In the genomic region with DNA sequence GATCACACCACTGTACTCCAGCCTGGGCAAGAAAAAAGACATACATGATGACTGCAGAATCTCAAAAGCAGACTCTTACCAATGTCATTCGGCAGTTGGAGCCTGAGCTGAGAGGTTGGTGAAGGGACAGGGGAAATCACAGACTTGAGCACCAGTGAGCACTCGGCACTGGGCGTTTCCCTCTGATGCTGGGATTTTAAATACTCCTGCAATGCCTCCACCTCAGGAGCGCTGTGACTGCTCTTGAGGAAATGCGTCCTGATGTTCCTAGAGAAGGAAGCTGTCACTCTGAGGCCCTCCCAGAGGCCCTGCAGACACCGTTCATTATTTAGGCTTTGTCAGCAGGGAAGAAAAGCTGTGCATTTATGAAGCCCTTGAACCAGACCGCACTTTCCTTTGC, we compare ENCODE assay signal across 29 cellular contexts. TPM values are rescaled to one million over a fixed set of nuclear protein-coding genes. Genes with fewer than 3 reads are reported as not detected.
"Had no signal": no experiment of that assay in that cellular context is flagged by ENCODE, and none has a peak within 500 bp of the region (broad histone marks: within the 10 kb centered on the region; RNA-seq: fewer than 3 reads in every experiment).

No MANE protein-coding gene starts in this region.

- H3K4me3 ChIP-seq: colonic mucosa, gastroesophageal sphincter, heart left ventricle, hepatocyte, lung, pancreas, right lobe of liver, suprapubic skin, transverse colon, vagina had no signal

- H3K27ac Mint-ChIP-seq: dendritic cell treated with granulocyte-macrophage colony-stimulating factor and Interleukin-4, amounts not matched to agents 40 ng/mL and 50 ng/mL, for 4 days; endodermal cell; memory B cell; natural killer cell had no signal

- H2AFZ ChIP-seq: hepatocyte had no signal

- ATAC-seq: esophagus mucosa; foreskin keratinocyte; gastroesophageal sphincter; heart left ventricle; left ventricle myocardium superior; natural killer cell; pancreas; right lobe of liver; stimulated activated naive CD8-positive, alpha-beta T cell treated with anti-CD3 and anti-CD28 coated beads, Interleukin-15, amount 100 ng/mL, for 72 hours had no signal

- H3K4me3 Mint-ChIP-seq: dendritic cell treated with granulocyte-macrophage colony-stimulating factor and Interleukin-4, amounts not matched to agents 40 ng/mL and 50 ng/mL, for 4 days; endodermal cell; memory B cell; natural killer cell; neural crest cell; stimulated activated naive CD8-positive, alpha-beta T cell treated with anti-CD3 and anti-CD28 coated beads, Interleukin-15, amount 100 ng/mL, for 72 hours had no signal

- H3K79me2 ChIP-seq: hepatocyte had no signal

- H3K27me3 Mint-ChIP-seq: dendritic cell treated with granulocyte-macrophage colony-stimulating factor and Interleukin-4, amounts not matched to agents 40 ng/mL and 50 ng/mL, for 4 days; memory B cell; stimulated activated naive CD8-positive, alpha-beta T cell treated with anti-CD3 and anti-CD28 coated beads, Interleukin-15, amount 100 ng/mL, for 72 hours had no signal

- H3K4me1 Mint-ChIP-seq: endodermal cell; memory B cell; natural killer cell; stimulated activated naive CD8-positive, alpha-beta T cell treated with anti-CD3 and anti-CD28 coated beads, Interleukin-15, amount 100 ng/mL, for 72 hours had no signal

- H3K9me3 ChIP-seq: colonic mucosa, neutrophil, pancreas, right lobe of liver, suprapubic skin, transverse colon, vagina had no signal

- DNase-seq: colonic mucosa; effector CD8-positive, alpha-beta T cell; endodermal cell; foreskin keratinocyte; heart left ventricle; left ventricle myocardium superior; natural killer cell; pancreas; right lobe of liver; small intestine; stimulated activated CD4-positive, alpha-beta T cell treated with anti-CD3 and anti-CD28 coated beads, Interleukin-15, amount 100 ng/mL, for 24 hours; stimulated activated CD4-positive, alpha-beta T cell treated with anti-CD3 and anti-CD28 coated beads, Interleukin-2, amount 100 ng/mL, for 48 hours; stimulated activated CD8-positive, alpha-beta memory T cell treated with anti-CD3 and anti-CD28 coated beads, Interleukin-4, amount 100 ng/mL, for 48 hours; stimulated activated naive CD4-positive, alpha-beta T cell; stimulated activated naive CD8-positive, alpha-beta T cell treated with anti-CD3 and anti-CD28 coated beads, Interleukin-15, amount 100 ng/mL, for 72 hours; transverse colon had no signal

- H3K4me2 ChIP-seq: hepatocyte had no signal

- H3K27ac ChIP-seq: colonic mucosa, epithelial cell of prostate, foreskin keratinocyte, gastroesophageal sphincter, heart left ventricle, hepatocyte, neutrophil, pancreas, right lobe of liver, suprapubic skin, transverse colon, vagina had no signal

- H3K9me3 Mint-ChIP-seq: dendritic cell treated with granulocyte-macrophage colony-stimulating factor and Interleukin-4, amounts not matched to agents 40 ng/mL and 50 ng/mL, for 4 days; natural killer cell; neural crest cell had no signal

- H3K4me1 ChIP-seq: colonic mucosa, foreskin keratinocyte, gastroesophageal sphincter, pancreas, right lobe of liver, suprapubic skin, transverse colon, vagina had no signal

- H3K27me3 ChIP-seq: colonic mucosa, foreskin keratinocyte, gastroesophageal sphincter, heart left ventricle, hepatocyte, neutrophil, right lobe of liver, suprapubic skin, vagina had no signal

- H3K36me3 Mint-ChIP-seq: memory B cell, natural killer cell had no signal

- H3K36me3 ChIP-seq: colonic mucosa, gastroesophageal sphincter, heart left ventricle, neutrophil, pancreas, right lobe of liver, suprapubic skin, transverse colon, vagina had no signal

RNA-seq across cellular contexts. Expression of a gene that starts 46.1 kb away (rescaled TPM):
- total RNA-seq: foreskin keratinocyte, mononuclear cell, natural killer cell, pulmonary artery endothelial cell, right lobe of liver, suprapubic skin had no signal
- polyA plus RNA-seq: foreskin keratinocyte had no signal
